9 cellular contexts compared by ENCODE assay signal in the genomic region with DNA sequence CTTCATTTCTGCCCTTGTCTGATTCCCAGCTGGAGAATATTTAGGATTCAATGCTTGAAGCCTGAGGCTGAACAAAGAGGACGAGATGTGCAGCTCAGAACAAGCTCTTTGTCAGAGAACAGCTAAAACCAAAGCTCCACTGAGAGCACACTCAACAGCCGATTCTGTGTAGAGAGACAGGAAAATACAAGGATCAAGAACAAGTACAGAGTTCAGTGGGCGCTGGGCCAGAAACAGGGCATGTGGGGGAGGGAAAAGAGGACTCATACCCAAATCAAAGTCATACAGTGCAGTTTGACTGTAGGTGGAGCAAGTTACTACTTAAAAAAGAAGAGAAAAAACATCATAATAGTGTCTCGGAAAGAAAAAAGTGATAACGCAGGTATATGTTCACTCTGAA. TPM values are rescaled to one million over a fixed set of nuclear protein-coding genes. Genes with fewer than 3 reads are reported as not detected.
A peak's percentile ranks its signal among the peaks of the same experiment; 100 is the strongest.
DNase-seq lines count a peak whose midpoint lies in the region; ATAC-seq and TF ChIP-seq lines count a peak whose summit lies in the region.
"Had no signal": no experiment of that assay in that cellular context is flagged by ENCODE, and none has a peak within 500 bp of the region (broad histone marks: within the 10 kb centered on the region; RNA-seq: fewer than 3 reads in every experiment).

A gene (minus strand): TSS at position 176 of the 400 bp plus-strand sequence.

- no peak within 1 kb of the TSS for H3K4me2 ChIP-seq in GM23338

- POLR2A ChIA-PET in GM10248 (lab: Yijun Ruan, JAX): no interaction called here

- H3K27ac Mint-ChIP-seq in GM23338: peak within 1 kb of the TSS; percentile 15; the same call in 1 of the 2 replicates
- peak within 1 kb of the TSS; percentile 2 for H3K27ac Mint-ChIP-seq in glutamatergic neuron (ENCODE audit: unreplicated experiment)
- H3K27ac Mint-ChIP-seq: dendritic cell treated with granulocyte-macrophage colony-stimulating factor and Interleukin-4, amounts not matched to agents 40 ng/mL and 50 ng/mL, for 4 days had no signal

- H2AFZ ChIP-seq in GM23338: peak within 1 kb of the TSS; percentile 94

- no peaks in the 10 kb centered on the region for H3K9me3 Mint-ChIP-seq in GM23338
- H3K9me3 Mint-ChIP-seq in glutamatergic neuron (ENCODE audit: unreplicated experiment): no peaks in the 10 kb centered on the region

- ATAC-seq in GM23338 (no peak), SK-N-SH treated with all-trans-retinoic acid at 6 μM for 48 hours (peak; percentile 62), HG03139 (IDR thresholded peaks at IDR 0.05; ENCODE audit: unreplicated experiment) (no peak)

- H3K4me3 ChIP-seq in GM23338: no peak within 1 kb of the TSS

- DNase-seq in GM23338 (ENCODE audit: low spot score): no peak
- no peak for DNase-seq in glutamatergic neuron
- peak; percentile 14 to 91 (median 68) for DNase-seq in posterior cingulate gyrus
- no peak for DNase-seq in NCI-H1417 treated with DMSO at 0.1 percent for 48 hours (lab: John Stamatoyannopoulos, UW)
- no peak for DNase-seq in SKM-1 (lab: John Stamatoyannopoulos, UW; ENCODE audit: unreplicated experiment)
- no peak for DNase-seq in GM10248 (ENCODE audit: extremely low spot score)

- no peak within 1 kb of the TSS for H3K27ac ChIP-seq in GM23338 (ENCODE audit: low read depth)

- H3K9me2 ChIP-seq in GM23338 (ENCODE audit: insufficient read depth): no peaks in the 10 kb centered on the region

- no peaks in the 10 kb centered on the region for H3K4me1 ChIP-seq in GM23338 (ENCODE audit: insufficient read depth)

- CTCF ChIA-PET in GM10248 (lab: Yijun Ruan, JAX): interaction anchor here (1.4 kb wide), 1 partner anchor 11 kb away, joined by 3 read pairs; no protein-coding TSS in a partner anchor

- no peak for TF ChIP-seq CTCF in GM23338 (conservative IDR thresholded peaks at IDR 0.05; ENCODE audit: low read depth in 2 of 2)
- TF ChIP-seq CTCF in glutamatergic neuron (IDR thresholded peaks at IDR 0.05; ENCODE audit: partially characterized antibody, unreplicated experiment): no peak
- TF ChIP-seq CTCF in GM10248 (IDR thresholded peaks at IDR 0.05; ENCODE audit: control extremely low read depth, extremely low read depth, low read depth, missing control alignments): no peak

- H3K27me3 ChIP-seq in GM23338 (ENCODE audit: insufficient read depth): no peaks in the 10 kb centered on the region

- H3F3A ChIP-seq in GM23338 (replicated peaks; ENCODE audit: low read depth): no peaks in the 10 kb centered on the region

- intact Hi-C loops in posterior cingulate gyrus (cut with DNase I): no loop called here

- H3K4me1 Mint-ChIP-seq in GM23338 (peaks cover 5% of the 10 kb centered on the region), glutamatergic neuron (ENCODE audit: low read depth, unreplicated experiment) (peaks cover 11% of the 10 kb centered on the region)

- no peaks in the 10 kb centered on the region for H3K36me3 ChIP-seq in GM23338 (ENCODE audit: insufficient read depth)

- H3K79me2 ChIP-seq in GM23338 (replicated peaks; ENCODE audit: insufficient read depth): no peaks in the 10 kb centered on the region

- no peaks in the 10 kb centered on the region for H3K36me3 Mint-ChIP-seq in GM23338 (ENCODE audit: low read depth)
- no peaks in the 10 kb centered on the region for H3K36me3 Mint-ChIP-seq in glutamatergic neuron (ENCODE audit: unreplicated experiment)

- no peaks in the 10 kb centered on the region for H4K20me1 ChIP-seq in GM23338 (replicated peaks; ENCODE audit: insufficient read depth)

- no peak within 1 kb of the TSS for H3K4me3 Mint-ChIP-seq in GM23338
- H3K4me3 Mint-ChIP-seq in glutamatergic neuron (ENCODE audit: unreplicated experiment): no peak within 1 kb of the TSS
- H3K4me3 Mint-ChIP-seq: dendritic cell treated with granulocyte-macrophage colony-stimulating factor and Interleukin-4, amounts not matched to agents 40 ng/mL and 50 ng/mL, for 4 days had no signal

- H3K27me3 Mint-ChIP-seq in GM23338 (ENCODE audit: insufficient read depth, low read depth, poor library complexity): no peaks in the 10 kb centered on the region
- H3K27me3 Mint-ChIP-seq in glutamatergic neuron (ENCODE audit: unreplicated experiment): no peaks in the 10 kb centered on the region
- H3K27me3 Mint-ChIP-seq: dendritic cell treated with granulocyte-macrophage colony-stimulating factor and Interleukin-4, amounts not matched to agents 40 ng/mL and 50 ng/mL, for 4 days had no signal

TF ChIP-seq in GM23338, 12 proteins besides CTCF, POLR2A, EP300 and RAD21 (continues in another document):
- TF ChIP-seq POLR2AphosphoS5 (IDR thresholded peaks at IDR 0.05; ENCODE audit: low read depth) (no peak), EZH2phosphoT487 (IDR thresholded peaks at IDR 0.05; ENCODE audit: unreplicated experiment) (no peak)

TF ChIP-seq in SK-N-SH treated with all-trans-retinoic acid at 6 μM for 48 hours, 23 proteins besides CTCF, POLR2A, EP300 and RAD21:
- TF ChIP-seq, protein P1, sequence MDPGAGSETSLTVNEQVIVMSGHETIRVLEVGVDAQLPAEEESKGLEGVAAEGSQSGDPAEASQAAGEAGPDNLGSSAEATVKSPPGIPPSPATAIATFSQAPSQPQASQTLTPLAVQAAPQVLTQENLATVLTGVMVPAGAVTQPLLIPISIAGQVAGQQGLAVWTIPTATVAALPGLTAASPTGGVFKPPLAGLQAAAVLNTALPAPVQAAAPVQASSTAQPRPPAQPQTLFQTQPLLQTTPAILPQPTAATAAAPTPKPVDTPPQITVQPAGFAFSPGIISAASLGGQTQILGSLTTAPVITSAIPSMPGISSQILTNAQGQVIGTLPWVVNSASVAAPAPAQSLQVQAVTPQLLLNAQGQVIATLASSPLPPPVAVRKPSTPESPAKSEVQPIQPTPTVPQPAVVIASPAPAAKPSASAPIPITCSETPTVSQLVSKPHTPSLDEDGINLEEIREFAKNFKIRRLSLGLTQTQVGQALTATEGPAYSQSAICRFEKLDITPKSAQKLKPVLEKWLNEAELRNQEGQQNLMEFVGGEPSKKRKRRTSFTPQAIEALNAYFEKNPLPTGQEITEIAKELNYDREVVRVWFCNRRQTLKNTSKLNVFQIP (CRISPR knock-in tag; IDR thresholded peaks at IDR 0.05; ENCODE audit: borderline replicate concordance, low read depth): no peak
- TF ChIP-seq TCF4 (CRISPR knock-in tag; IDR thresholded peaks at IDR 0.05; ENCODE audit: borderline replicate concordance) (no peak), ESRRG (CRISPR knock-in tag; IDR thresholded peaks at IDR 0.05) (no peak), PPARA (CRISPR knock-in tag; IDR thresholded peaks at IDR 0.05; ENCODE audit: borderline replicate concordance) (no peak)

RNA-seq across cellular contexts. Expression of the gene that starts here (rescaled TPM):
- 0.42 and 3.9 TPM in 2 replicates for total RNA-seq in GM23338 (2014; rRNA removed; shearing (Covaris generic))
- polyA plus RNA-seq in GM23338 (2016; fragmentation: Nextera tagmentation; extraction: Ambion mirVana): 0.55 and 0.56 TPM in 2 replicates
- total RNA-seq in glutamatergic neuron (ENCODE audit: unreplicated experiment): 1.2 TPM

Comparison
In these comparisons a context has a peak if more than half of its experiments do, and no peak if none do; other contexts are left out.
1. DNase-seq: peak in posterior cingulate gyrus (10 of 10); none in GM23338 (single experiment), glutamatergic neuron (single experiment), NCI-H1417 treated with DMSO at 0.1 percent for 48 hours (single experiment), SKM-1 (single experiment) and GM10248 (single experiment).